ENCODE assay signal across 21 cellular contexts in the genomic region with DNA sequence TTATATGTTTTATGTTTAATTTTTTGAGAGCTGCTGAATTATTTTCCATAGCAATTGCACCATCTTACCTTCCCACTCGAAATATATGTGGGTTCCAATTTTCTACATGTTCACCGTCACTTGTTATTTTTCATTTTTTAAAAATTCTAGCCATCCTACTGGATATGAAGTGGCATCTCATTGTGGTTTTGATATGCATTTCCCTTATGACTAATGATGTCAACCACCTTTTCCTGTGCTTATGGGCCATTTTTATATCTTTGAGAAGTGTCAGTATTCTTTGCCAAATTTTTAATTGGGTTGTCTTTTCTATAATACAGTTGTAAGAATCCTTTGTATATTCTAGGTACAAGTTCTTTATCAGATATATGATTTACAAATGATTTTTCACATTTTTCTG. TPM values are rescaled to one million over a fixed set of nuclear protein-coding genes. Genes with fewer than 3 reads are reported as not detected.
A peak's percentile ranks its signal among the peaks of the same experiment; 100 is the strongest.
DNase-seq lines count a peak whose midpoint lies in the region; ATAC-seq and FAIRE-seq lines count a peak whose summit lies in the region.
"Had no signal": no experiment of that assay in that cellular context is flagged by ENCODE, and none has a peak within 500 bp of the region (broad histone marks: within the 10 kb centered on the region; RNA-seq: fewer than 3 reads in every experiment).

No MANE protein-coding gene starts in this region.

- peaks cover 15% of the 10 kb centered on the region for H3K4me1 Mint-ChIP-seq in central memory CD8-positive, alpha-beta T cell
- peaks cover 22 to 28% of the 10 kb centered on the region in 2 donors for H3K4me1 Mint-ChIP-seq in immature natural killer cell

- H3K27me3 Mint-ChIP-seq in central memory CD8-positive, alpha-beta T cell, result no peaks in the 10 kb centered on the region
- H3K27me3 Mint-ChIP-seq in immature natural killer cell (ENCODE audit: low read depth in 3 of 3), result peaks cover 0 to 2% (median 0%) of the 10 kb centered on the region in 3 donors
- H3K27me3 Mint-ChIP-seq: CD4-positive, alpha-beta T cell; IgD-negative memory B cell had no signal

- DNase-seq in ELR (ENCODE audit: low read depth), result peak; percentile 27
- DNase-seq in central memory CD8-positive, alpha-beta T cell (ENCODE audit: low spot score in 2 of 2), result no peak
- peak; percentile 7 to 8 (median 7) for DNase-seq in immature natural killer cell
- DNase-seq in iPS-NIHi11 (ENCODE audit: low spot score), result no peak
- DNase-seq in hypothalamus (lab: John Stamatoyannopoulos, UW), result no peak
- no peak for DNase-seq in head of caudate nucleus
- DNase-seq: ACHN; BE2C; Caco-2; CD4-positive, alpha-beta T cell; GDM1; GOT3; H7; HFFc6 had no signal

- peaks cover 19% of the 10 kb centered on the region for H3K36me3 Mint-ChIP-seq in central memory CD8-positive, alpha-beta T cell (ENCODE audit: insufficient read depth)
- H3K36me3 Mint-ChIP-seq in immature natural killer cell, result peaks cover 26 to 48% (median 48%) of the 10 kb centered on the region in 3 donors

- FAIRE-seq in A204.1 (lab: Jason Lieb, UNC), result peak; percentile 54
- FAIRE-seq: D721Med, GM18507, HepG2 had no signal

- H3K27ac Mint-ChIP-seq in central memory CD8-positive, alpha-beta T cell (ENCODE audit: low read depth), result no peak overlapping the region
- peak overlapping the region in 4 of 6 donors; percentile 8 to 76 (median 43) for H3K27ac Mint-ChIP-seq in immature natural killer cell
- H3K27ac Mint-ChIP-seq: CD4-positive, alpha-beta T cell; HFFc6; IgD-negative memory B cell had no signal

- intact Hi-C loops in head of caudate nucleus (cut with DNase I), result no loop called here

- ATAC-seq in central memory CD8-positive, alpha-beta T cell (replicated peaks; ENCODE audit: extremely low read depth, poor library complexity, severe bottlenecking), result peak; percentile 40
- no peak for ATAC-seq in GM21367 (IDR thresholded peaks at IDR 0.05; ENCODE audit: unreplicated experiment)
- ATAC-seq: HCT116, HepG2 had no signal

- peak overlapping the region; percentile 29 for H3K4me3 Mint-ChIP-seq in central memory CD8-positive, alpha-beta T cell
- H3K4me3 Mint-ChIP-seq in immature natural killer cell, result peak overlapping the region in 3 of 5 donors; percentile 16 to 26 (median 21)
- H3K4me3 Mint-ChIP-seq: CD4-positive, alpha-beta T cell; HFFc6; IgD-negative memory B cell had no signal

- H3K9me3 Mint-ChIP-seq in central memory CD8-positive, alpha-beta T cell, result no peaks in the 10 kb centered on the region
- H3K9me3 Mint-ChIP-seq in immature natural killer cell, result no peaks in the 10 kb centered on the region
- H3K9me3 Mint-ChIP-seq: CD4-positive, alpha-beta T cell; HFFc6; IgD-negative memory B cell had no signal

RNA-seq across cellular contexts. Expression of a gene that starts 27.8 kb away (rescaled TPM):
- polyA plus RNA-seq in immature natural killer cell, result 10 to 100 TPM in 2 of 3 donors, 1 to 10 TPM in 1; 8.9 to 11.3 (median 10.2) TPM

RNA-seq across cellular contexts. Expression of a gene that starts 28.4 kb away (rescaled TPM):
- 1 to 10 TPM; 4.3 to 7.1 (median 4.4) TPM for polyA plus RNA-seq in immature natural killer cell

Comparison
In these comparisons a context has a peak if more than half of its experiments do, and no peak if none do; other contexts are left out.
1. DNase-seq: peak in ELR (single experiment) and immature natural killer cell (3 of 3); none in central memory CD8-positive, alpha-beta T cell (0 of 2), iPS-NIHi11 (single experiment), hypothalamus (0 of 51) and head of caudate nucleus (0 of 42).